12 cellular contexts compared by ENCODE assay signal in genomic region chr15:85383470-85384148, GRCh38. TPM values are rescaled to one million over a fixed set of nuclear protein-coding genes. Genes with fewer than 3 reads are reported as not detected.
DNase-seq lines count a peak whose midpoint lies in the region; ATAC-seq lines count a peak whose summit lies in the region.
"Had no signal": no experiment of that assay in that cellular context is flagged by ENCODE, and none has a peak within 500 bp of the region (broad histone marks: within the 10 kb centered on the region; RNA-seq: fewer than 3 reads in every experiment).

No MANE protein-coding gene starts in this region.

- peak overlapping the region; percentile 57 to 81 (median 67) for H3K4me3 Mint-ChIP-seq in CD8-positive, alpha-beta memory T cell
- H3K4me3 Mint-ChIP-seq in T-cell, result peak overlapping the region; percentile 67 to 88 (median 83)

- H3K4me1 ChIP-seq in BLaER1 treated with 17β-estradiol and CSF1 and Interleukin-3, amounts not matched to agents 10 nM and 100 nM, result peaks cover 34 to 47% (median 38%) of the 10 kb centered on the region in 10 experiments
- peaks cover 32% of the 10 kb centered on the region for H3K4me1 ChIP-seq in CD8-positive, alpha-beta memory T cell (ENCODE audit: insufficient read depth, low read length)

- POLR2A ChIA-PET in CD8-positive, alpha-beta memory T cell (lab: Charles Lee), result interaction anchor here (0.5 kb wide), 1 partner anchor 40 kb away, joined by 4 read pairs; no protein-coding TSS in a partner anchor
- POLR2A ChIA-PET in T-cell (lab: Charles Lee), result interaction anchor here in 1 of 2 donors (1.0 kb wide), 1 partner anchor 14 kb away, joined by 3 read pairs; no protein-coding TSS in a partner anchor

- peak overlapping the region in 7 of 11 experiments; percentile 0 to 91 (median 77); a peak in 7 of 22 replicates for H3K4me2 ChIP-seq in BLaER1 treated with 17β-estradiol and CSF1 and Interleukin-3, amounts not matched to agents 10 nM and 100 nM

- H3K9me3 Mint-ChIP-seq in CD8-positive, alpha-beta memory T cell, result no peaks in the 10 kb centered on the region
- no peaks in the 10 kb centered on the region for H3K9me3 Mint-ChIP-seq in T-cell

- H3K27ac Mint-ChIP-seq in CD8-positive, alpha-beta memory T cell, result peak overlapping the region in 7 of 8 donors; percentile 20 to 77 (median 59)
- peak overlapping the region; percentile 74 to 85 for H3K27ac Mint-ChIP-seq in T-cell

- H3K4me3 ChIP-seq in BLaER1 treated with 17β-estradiol and CSF1 and Interleukin-3, amounts not matched to agents 10 nM and 100 nM, result no peak overlapping the region
- no peak overlapping the region for H3K4me3 ChIP-seq in CD8-positive, alpha-beta memory T cell (ENCODE audit: low read length)
- H3K4me3 ChIP-seq: thoracic aorta had no signal

- peaks cover 0 to 22% (median 0%) of the 10 kb centered on the region in 3 donors for H3K36me3 Mint-ChIP-seq in CD8-positive, alpha-beta memory T cell
- peaks cover 7% of the 10 kb centered on the region for H3K36me3 Mint-ChIP-seq in T-cell

- peaks cover 18 to 57% (median 43%) of the 10 kb centered on the region in 11 experiments; a peak in 19 of 22 replicates for H4K20me1 ChIP-seq in BLaER1 treated with 17β-estradiol and CSF1 and Interleukin-3, amounts not matched to agents 10 nM and 100 nM

- CTCF ChIA-PET in CD8-positive, alpha-beta memory T cell (lab: Charles Lee), result interaction anchor here (1.1 kb wide), 2 partner anchors 13 to 53 kb away, joined by 3 to 4 read pairs; no protein-coding TSS in a partner anchor
- CTCF ChIA-PET in T-cell (lab: Charles Lee), result interaction anchor here in 1 of 2 donors (0.9 to 2.1 kb wide), 5 partner anchors 17 to 92 kb away, joined by 3 to 5 read pairs (median 4); no protein-coding TSS in a partner anchor

- peaks cover 54 to 60% (median 54%) of the 10 kb centered on the region in 3 donors for H3K4me1 Mint-ChIP-seq in CD8-positive, alpha-beta memory T cell
- H3K4me1 Mint-ChIP-seq in T-cell, result peaks cover 60 to 63% (median 61%) of the 10 kb centered on the region in 3 donors

- no peak for DNase-seq in CD8-positive, alpha-beta memory T cell
- DNase-seq in T-cell (no peak), kidney tubule cell (ENCODE audit: low spot score) (peak; percentile 10), MV-4-11 (lab: John Stamatoyannopoulos, UW) (no peak), DMS79 (lab: John Stamatoyannopoulos, UW) (no peak)
- DNase-seq: NCI-H1436, NCI-H510A had no signal

- no peaks in the 10 kb centered on the region for H3K9me3 ChIP-seq in BLaER1 treated with 17β-estradiol and CSF1 and Interleukin-3, amounts not matched to agents 10 nM and 100 nM (replicated peaks in 1 of 11)
- H3K9me3 ChIP-seq in CD8-positive, alpha-beta memory T cell (ENCODE audit: low read length), result no peaks in the 10 kb centered on the region
- H3K9me3 ChIP-seq: thoracic aorta had no signal

- no peak for ATAC-seq in T-cell (replicated peaks in 1 of 4)
- no peak for ATAC-seq in GM18870 (IDR thresholded peaks at IDR 0.05; ENCODE audit: unreplicated experiment)

- no peaks in the 10 kb centered on the region for H3K27me3 Mint-ChIP-seq in CD8-positive, alpha-beta memory T cell
- no peaks in the 10 kb centered on the region for H3K27me3 Mint-ChIP-seq in T-cell

- H3K27me3 ChIP-seq in BLaER1 treated with 17β-estradiol and CSF1 and Interleukin-3, amounts not matched to agents 10 nM and 100 nM, result no peaks in the 10 kb centered on the region
- H3K27me3 ChIP-seq in CD8-positive, alpha-beta memory T cell (ENCODE audit: insufficient read depth, low read length, poor library complexity, severe bottlenecking), result no peaks in the 10 kb centered on the region
- H3K27me3 ChIP-seq: cardiac muscle cell had no signal

- no peak overlapping the region for H3K9ac ChIP-seq in BLaER1 treated with 17β-estradiol and CSF1 and Interleukin-3, amounts not matched to agents 10 nM and 100 nM

- no peak overlapping the region for H3K27ac ChIP-seq in BLaER1 treated with 17β-estradiol and CSF1 and Interleukin-3, amounts not matched to agents 10 nM and 100 nM
- no peak overlapping the region for H3K27ac ChIP-seq in CD8-positive, alpha-beta memory T cell (ENCODE audit: low read depth, low read length)
- H3K27ac ChIP-seq: epithelial cell of prostate, thoracic aorta had no signal

- 0 out of 22 replicates have a peak, but pooled peaks cover 0 to 17% (median 0%) of the 10 kb centered on the region in 11 experiments for H3K36me3 ChIP-seq in BLaER1 treated with 17β-estradiol and CSF1 and Interleukin-3, amounts not matched to agents 10 nM and 100 nM
- no peaks in the 10 kb centered on the region for H3K36me3 ChIP-seq in CD8-positive, alpha-beta memory T cell (ENCODE audit: insufficient read depth, low read length)
- H3K36me3 ChIP-seq: cardiac muscle cell, thoracic aorta had no signal

RNA-seq across cellular contexts. Expression of gene AKAP13, which starts 3.2 kb away (rescaled TPM):
- 100 to 1,000 TPM; 109 to 113 TPM for total RNA-seq in CD8-positive, alpha-beta memory T cell
- 234 TPM for polyA plus RNA-seq in CD8-positive, alpha-beta memory T cell
- 100 to 1,000 TPM; 232 to 391 (median 281) TPM for total RNA-seq in T-cell
